In genomic region chr12:56574210-56574609, GRCh38 we compare ENCODE assay signal across 23 cellular contexts. TPM values are rescaled to one million over a fixed set of nuclear protein-coding genes. Genes with fewer than 3 reads are reported as not detected.
DNase-seq lines count a peak whose midpoint lies in the region; ATAC-seq, FAIRE-seq and TF ChIP-seq lines count a peak whose summit lies in the region.
"Had no signal": no experiment of that assay in that cellular context is flagged by ENCODE, and none has a peak within 500 bp of the region (broad histone marks: within the 10 kb centered on the region; RNA-seq: fewer than 3 reads in every experiment).

No MANE protein-coding gene starts in this region.

- no peaks in the 10 kb centered on the region for H3K27me3 ChIP-seq in bronchial epithelial cell (ENCODE audit: control insufficient read depth, insufficient read depth, low read length)
- H3K27me3 ChIP-seq: Peyer's patch, right lobe of liver, vagina had no signal

- POLR2A ChIA-PET in RWPE1 (lab: Yijun Ruan, JAX; ENCODE audit: low non-redundant PET): no interaction called here

- H3K36me3 ChIP-seq in bronchial epithelial cell (ENCODE audit: control insufficient read depth, insufficient read depth, low read length): peaks cover 8% of the 10 kb centered on the region
- H3K36me3 ChIP-seq: right lobe of liver had no signal

- H3K27ac ChIP-seq in RWPE1: peak overlapping the region; percentile 53; the same call in 1 of the 2 replicates
- H3K27ac ChIP-seq: Peyer's patch, right lobe of liver, vagina had no signal

- peaks cover 22% of the 10 kb centered on the region for H3K4me1 Mint-ChIP-seq in stimulated activated naive CD8-positive, alpha-beta T cell treated with anti-CD3 and anti-CD28 coated beads, Interleukin-15, amount 100 ng/mL, for 72 hours

- FAIRE-seq in bronchial epithelial cell (lab: Jason Lieb, UNC) (no peak), RCC 7860 (lab: Jason Lieb, UNC) (no peak)
- FAIRE-seq: GM12878, H54 had no signal

- no peak overlapping the region for H3K27ac Mint-ChIP-seq in stimulated activated naive CD8-positive, alpha-beta T cell treated with anti-CD3 and anti-CD28 coated beads, Interleukin-15, amount 100 ng/mL, for 72 hours
- H3K27ac Mint-ChIP-seq: activated B cell treated with CpG ODN at 0.5 μM for 24 hours had no signal

- CTCF ChIA-PET in RWPE1 (lab: Yijun Ruan, JAX): interaction anchor here (0.7 to 1.7 kb wide), 4 partner anchors 52 to 727 kb away, joined by 3 to 16 read pairs (median 5); no protein-coding TSS in a partner anchor

- H3K4me3 ChIP-seq in bronchial epithelial cell (ENCODE audit: low read depth, low read length): no peak overlapping the region
- H3K4me3 ChIP-seq: GM12878, Peyer's patch, right lobe of liver, vagina had no signal

- no peaks in the 10 kb centered on the region for H3K9me3 Mint-ChIP-seq in stimulated activated naive CD8-positive, alpha-beta T cell treated with anti-CD3 and anti-CD28 coated beads, Interleukin-15, amount 100 ng/mL, for 72 hours
- H3K9me3 Mint-ChIP-seq: activated B cell treated with CpG ODN at 0.5 μM for 24 hours had no signal

- peak; percentile 17 for ATAC-seq in stimulated activated naive CD8-positive, alpha-beta T cell treated with anti-CD3 and anti-CD28 coated beads, Interleukin-15, Interleukin-2, amounts not matched to agents 100 U/mL and 50 U/mL, for 24 hours
- ATAC-seq in stimulated activated naive CD8-positive, alpha-beta T cell treated with anti-CD3 and anti-CD28 coated beads, Interleukin-15, amount 100 ng/mL, for 72 hours: no peak

- H3K4me3 Mint-ChIP-seq in stimulated activated naive CD8-positive, alpha-beta T cell treated with anti-CD3 and anti-CD28 coated beads, Interleukin-15, amount 100 ng/mL, for 72 hours: no peak overlapping the region
- H3K4me3 Mint-ChIP-seq: activated B cell treated with CpG ODN at 0.5 μM for 24 hours had no signal

- no peak for DNase-seq in stimulated activated naive CD8-positive, alpha-beta T cell treated with anti-CD3 and anti-CD28 coated beads, Interleukin-15, Interleukin-2, amounts not matched to agents 100 U/mL and 50 U/mL, for 24 hours
- no peak for DNase-seq in stimulated activated naive CD8-positive, alpha-beta T cell treated with anti-CD3 and anti-CD28 coated beads, Interleukin-15, amount 100 ng/mL, for 72 hours
- DNase-seq in RWPE1 (ENCODE audit: low spot score) (no peak), bronchial epithelial cell (ENCODE audit: low read depth) (peak; percentile 75), medulla oblongata (ENCODE audit: extremely low spot score) (no peak), NCI-H2196 treated with DMSO at 0.1 percent for 48 hours (lab: John Stamatoyannopoulos, UW; ENCODE audit: unreplicated experiment) (no peak), RCC 7860 (ENCODE audit: low spot score) (no peak), pons (ENCODE audit: low spot score) (no peak)
- DNase-seq: ACHN; activated B cell treated with CpG ODN at 0.5 μM for 24 hours; activated CD8-positive, alpha-beta memory T cell treated with anti-CD3 and anti-CD28 coated beads, Interleukin-2, amount 50 U/mL, for 4 hours; activated naive CD4-positive, alpha-beta T cell; effector CD8-positive, alpha-beta T cell; NCI-H2081; NCI-H526; Peyer's patch; right lobe of liver; stimulated activated CD4-positive, alpha-beta T cell treated with anti-CD3 and anti-CD28 coated beads, Interleukin-1b, Interleukin-23, amount 100 ng/mL, for 48 hours; substantia nigra; T-helper 1 cell had no signal

- TF ChIP-seq CTCF in RWPE1 (conservative IDR thresholded peaks at IDR 0.05; ENCODE audit: low read depth) (no peak), bronchial epithelial cell (IDR thresholded peaks at IDR 0.05; ENCODE audit: insufficient read depth, low read length, severe bottlenecking) (no peak)

- H3K27me3 Mint-ChIP-seq in stimulated activated naive CD8-positive, alpha-beta T cell treated with anti-CD3 and anti-CD28 coated beads, Interleukin-15, amount 100 ng/mL, for 72 hours: no peaks in the 10 kb centered on the region
- H3K27me3 Mint-ChIP-seq: activated B cell treated with CpG ODN at 0.5 μM for 24 hours had no signal

RNA-seq across cellular contexts. Expression of gene RBMS2, which starts 52.6 kb away (rescaled TPM):
- total RNA-seq in bronchial epithelial cell: 9.2 and 11.0 TPM in 2 replicates

RNA-seq across cellular contexts. Expression of gene BAZ2A, which starts 55.9 kb away (rescaled TPM):
- total RNA-seq in bronchial epithelial cell: 10.8 and 19.1 TPM in 2 replicates
